ENCODE assay signal across 32 cellular contexts in genomic region chr2:15407666-15408065, GRCh38.
"Had no signal": no experiment of that assay in that cellular context is flagged by ENCODE, and none has a peak within 500 bp of the region (broad histone marks: within the 10 kb centered on the region; RNA-seq: fewer than 3 reads in every experiment).

No MANE protein-coding gene starts in this region.

- FAIRE-seq: bronchial epithelial cell, colon had no signal

- H3K27me3 ChIP-seq: adrenal gland, ascending aorta, body of pancreas, brain microvascular endothelial cell, breast epithelium, cardiac muscle cell had no signal

- H3K36me3 ChIP-seq: adrenal gland, breast epithelium, cardiac muscle cell had no signal

- H3K27ac ChIP-seq: adrenal gland, ascending aorta, body of pancreas, brain microvascular endothelial cell, breast epithelium, cardiac muscle cell had no signal

- H3K4me3 ChIP-seq: adrenal gland, ascending aorta, body of pancreas, breast epithelium, cardiac muscle cell had no signal

- H3K4me1 ChIP-seq: adrenal gland, ascending aorta, body of pancreas, breast epithelium had no signal

- H3K9me3 ChIP-seq: adrenal gland, ascending aorta, body of pancreas, breast epithelium had no signal

- DNase-seq: activated effector memory CD4-positive, alpha-beta T cell treated with anti-CD3 and anti-CD28 coated beads, Interleukin-2, amount 50 U/mL, for 16 hours; activated effector memory CD4-positive, alpha-beta T cell treated with Interleukin-2 at 50 U/mL for 16 hours; activated gamma-delta T cell; activated gamma-delta T cell treated with Interleukin-2 at 50 U/mL for 16 hours; activated naive CD4-positive, alpha-beta T cell; activated naive CD4-positive, alpha-beta T cell treated with anti-CD3 and anti-CD28 coated beads for 36 hours; activated naive CD4-positive, alpha-beta T cell treated with anti-CD3 and anti-CD28 coated beads, Interleukin-2, amount 10 ng/mL, durations not matched to agents 7 days and 5 days; activated naive CD4-positive, alpha-beta T cell treated with anti-CD3 and anti-CD28 coated beads, Interleukin-2, amount 50 U/mL, for 16 hours; activated naive CD4-positive, alpha-beta T cell treated with Interleukin-2 at 50 U/mL for 16 hours; activated naive CD8-positive, alpha-beta T cell treated with anti-CD3 and anti-CD28 coated beads for 36 hours; activated naive CD8-positive, alpha-beta T cell treated with anti-CD3 and anti-CD28 coated beads, Interleukin-2, amount 10 ng/mL, durations not matched to agents 7 days and 5 days; activated naive CD8-positive, alpha-beta T cell treated with anti-CD3 and anti-CD28 coated beads, Interleukin-2, amount 50 U/mL, for 24 hours; activated T-cell treated with anti-CD3 and anti-CD28 coated beads, Interleukin-2, amount 50 U/mL, for 4 hours; activated T-cell treated with anti-CD3 and anti-CD28 coated beads, Interleukin-2, amount 50 U/mL, for 48 hours; activated T-cell treated with anti-CD3 and anti-CD28 coated beads, Interleukin-2, amount 50 U/mL, for 72 hours; adrenal gland; amniotic stem cell; amygdala; anterior cingulate cortex; aorta; body of pancreas; brain microvascular endothelial cell; caudate nucleus; central memory CD4-positive, alpha-beta T cell; cerebellar nuclear complex had no signal

- ATAC-seq: activated naive CD4-positive, alpha-beta T cell treated with anti-CD3 and anti-CD28 coated beads, Interleukin-2, amount 50 U/mL, for 72 hours; activated naive CD8-positive, alpha-beta T cell treated with anti-CD3 and anti-CD28 coated beads, Interleukin-2, amount 50 U/mL, for 24 hours; activated T-cell treated with anti-CD3 and anti-CD28 coated beads, Interleukin-2, amount 50 U/mL, for 4 hours; activated T-cell treated with anti-CD3 and anti-CD28 coated beads, Interleukin-2, amount 50 U/mL, for 72 hours; activated T-helper 17 cell treated with anti-CD3 and anti-CD28 coated beads, Interleukin-2, amount 50 U/mL, for 72 hours; body of pancreas had no signal
